In genomic region chr2:64063454-64063853, GRCh38 we compare ENCODE assay signal across 11 cellular contexts. TPM values are rescaled to one million over a fixed set of nuclear protein-coding genes. Genes with fewer than 3 reads are reported as not detected.
DNase-seq lines count a peak whose midpoint lies in the region; ATAC-seq, FAIRE-seq and TF ChIP-seq lines count a peak whose summit lies in the region.
"Had no signal": no experiment of that assay in that cellular context is flagged by ENCODE, and none has a peak within 500 bp of the region (broad histone marks: within the 10 kb centered on the region; RNA-seq: fewer than 3 reads in every experiment).

No MANE protein-coding gene starts in this region.

- H3K4me3 Mint-ChIP-seq in CD8-positive, alpha-beta T cell: no peak overlapping the region
- H3K4me3 Mint-ChIP-seq: effector memory CD8-positive, alpha-beta T cell had no signal

- H3K4me1 ChIP-seq in CD8-positive, alpha-beta T cell (ENCODE audit: insufficient read depth, low read length): peaks cover 15% of the 10 kb centered on the region
- H3K4me1 ChIP-seq in colonic mucosa (peaks cover 7% of the 10 kb centered on the region), neuron (ENCODE audit: insufficient read depth, low read length) (peaks cover 16% of the 10 kb centered on the region)

- CTCF ChIA-PET in CD8-positive, alpha-beta T cell (lab: Charles Lee): interaction anchor here (1.0 to 3.0 kb wide), 6 partner anchors 9 to 268 kb away, joined by 3 to 12 read pairs (median 4); no protein-coding TSS in a partner anchor

- no peak for DNase-seq in CD8-positive, alpha-beta T cell
- DNase-seq in NCI-H526 treated with DMSO at 0.1 percent for 48 hours (lab: John Stamatoyannopoulos, UW): peak; percentile 89
- no peak for DNase-seq in colonic mucosa
- DNase-seq in SW480 (ENCODE audit: low spot score): no peak
- no peak for DNase-seq in epidermal melanocyte (ENCODE audit: insufficient read length, low spot score)
- DNase-seq in GM19239 (ENCODE audit: insufficient read length, low spot score): no peak
- DNase-seq: effector memory CD8-positive, alpha-beta T cell; NCI-H1694; posterior cingulate gyrus had no signal

- H3K4me3 ChIP-seq in CD8-positive, alpha-beta T cell (ENCODE audit: low read depth, low read length): no peak overlapping the region
- H3K4me3 ChIP-seq in colonic mucosa (no peak overlapping the region), neuron (ENCODE audit: low read length) (no peak overlapping the region)

- no peak overlapping the region for H3K27ac ChIP-seq in CD8-positive, alpha-beta T cell (ENCODE audit: low read depth, low read length)
- peak overlapping the region; percentile 28 for H3K27ac ChIP-seq in colonic mucosa

- H3K4me1 Mint-ChIP-seq in CD8-positive, alpha-beta T cell (ENCODE audit: low read depth): peaks cover 26% of the 10 kb centered on the region

- H3K27me3 Mint-ChIP-seq in CD8-positive, alpha-beta T cell (ENCODE audit: low read depth): no peaks in the 10 kb centered on the region

- FAIRE-seq in GM19239 (lab: Jason Lieb, UNC): no peak

- no peak for ATAC-seq in CD8-positive, alpha-beta T cell
- ATAC-seq in GM21576 (IDR thresholded peaks at IDR 0.05; ENCODE audit: unreplicated experiment): no peak
- ATAC-seq: effector memory CD8-positive, alpha-beta T cell had no signal

- no peaks in the 10 kb centered on the region for H3K36me3 ChIP-seq in CD8-positive, alpha-beta T cell (ENCODE audit: insufficient read depth, low read length)
- H3K36me3 ChIP-seq in colonic mucosa (no peaks in the 10 kb centered on the region), neuron (ENCODE audit: insufficient read depth, low read length) (no peaks in the 10 kb centered on the region)

- H3K9ac ChIP-seq in colonic mucosa (ENCODE audit: low read depth in 2 of 2, low read length in 2 of 2): no peak overlapping the region

- no peaks in the 10 kb centered on the region for H3K27me3 ChIP-seq in CD8-positive, alpha-beta T cell (ENCODE audit: insufficient read depth, low read length)
- no peaks in the 10 kb centered on the region for H3K27me3 ChIP-seq in colonic mucosa
- no peaks in the 10 kb centered on the region for H3K27me3 ChIP-seq in neuron (ENCODE audit: insufficient read depth, low read length)

- peaks cover 2% of the 10 kb centered on the region for H3K9me3 Mint-ChIP-seq in CD8-positive, alpha-beta T cell
- H3K9me3 Mint-ChIP-seq: effector memory CD8-positive, alpha-beta T cell had no signal

- peak overlapping the region; percentile 59 for H2AFZ ChIP-seq in neuron (ENCODE audit: low read depth, low read length)

- peak overlapping the region; percentile 87 for H3K27ac Mint-ChIP-seq in CD8-positive, alpha-beta T cell
- H3K27ac Mint-ChIP-seq: effector memory CD8-positive, alpha-beta T cell had no signal

- H3K36me3 Mint-ChIP-seq in CD8-positive, alpha-beta T cell: no peaks in the 10 kb centered on the region

- TF ChIP-seq CTCF in CD8-positive, alpha-beta T cell (IDR thresholded peaks at IDR 0.05): no peak
- no peak for TF ChIP-seq CTCF in colonic mucosa (IDR thresholded peaks at IDR 0.05)

- intact Hi-C loops in CD8-positive, alpha-beta T cell (cut with DNase I, micrococcal nuclease): no loop called here
- intact Hi-C loops in colonic mucosa (cut with DNase I): no loop called here

- POLR2A ChIA-PET in CD8-positive, alpha-beta T cell (lab: Charles Lee): no interaction called here

- H3K9me3 ChIP-seq in CD8-positive, alpha-beta T cell (ENCODE audit: low read length): no peaks in the 10 kb centered on the region
- H3K9me3 ChIP-seq in colonic mucosa: no peaks in the 10 kb centered on the region
- H3K9me3 ChIP-seq in neuron (ENCODE audit: low read length): no peaks in the 10 kb centered on the region

RNA-seq across cellular contexts. Expression of gene VPS54, which starts 44.2 kb away (rescaled TPM):
- 1 to 10 TPM; 7.0 to 8.5 TPM for total RNA-seq in CD8-positive, alpha-beta T cell
- 10 to 100 TPM; 16.2 to 22.5 TPM for total RNA-seq in colonic mucosa
